Comparison of ENCODE assay signal across 1 cellular context in the genomic region with DNA sequence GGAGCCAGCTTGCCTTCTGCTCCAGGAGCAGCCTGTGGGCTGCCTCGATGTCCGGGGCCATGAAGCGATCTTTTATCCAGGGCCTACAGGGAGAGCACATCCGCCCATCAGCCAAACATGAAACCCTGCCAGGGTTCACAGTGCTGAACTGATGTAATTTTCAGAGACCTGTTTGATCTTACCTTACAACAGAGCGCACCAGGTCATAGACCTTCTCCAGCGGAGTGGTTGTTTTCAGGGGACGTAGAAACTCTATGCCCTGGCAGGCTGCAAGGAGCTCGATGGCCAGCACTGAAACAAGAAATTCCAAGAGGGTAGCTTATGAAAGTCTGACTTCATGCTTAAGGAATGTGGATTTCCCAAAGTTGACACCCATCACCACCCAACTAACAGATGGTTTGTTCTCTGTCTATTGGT.
TF ChIP-seq lines count a peak whose summit lies in the region.

No MANE protein-coding gene starts in this region.

TF ChIP-seq in HepG2, 621 proteins besides CTCF, POLR2A, EP300 and RAD21 (continued from another document and continues in another):
- TF ChIP-seq, protein P1, sequence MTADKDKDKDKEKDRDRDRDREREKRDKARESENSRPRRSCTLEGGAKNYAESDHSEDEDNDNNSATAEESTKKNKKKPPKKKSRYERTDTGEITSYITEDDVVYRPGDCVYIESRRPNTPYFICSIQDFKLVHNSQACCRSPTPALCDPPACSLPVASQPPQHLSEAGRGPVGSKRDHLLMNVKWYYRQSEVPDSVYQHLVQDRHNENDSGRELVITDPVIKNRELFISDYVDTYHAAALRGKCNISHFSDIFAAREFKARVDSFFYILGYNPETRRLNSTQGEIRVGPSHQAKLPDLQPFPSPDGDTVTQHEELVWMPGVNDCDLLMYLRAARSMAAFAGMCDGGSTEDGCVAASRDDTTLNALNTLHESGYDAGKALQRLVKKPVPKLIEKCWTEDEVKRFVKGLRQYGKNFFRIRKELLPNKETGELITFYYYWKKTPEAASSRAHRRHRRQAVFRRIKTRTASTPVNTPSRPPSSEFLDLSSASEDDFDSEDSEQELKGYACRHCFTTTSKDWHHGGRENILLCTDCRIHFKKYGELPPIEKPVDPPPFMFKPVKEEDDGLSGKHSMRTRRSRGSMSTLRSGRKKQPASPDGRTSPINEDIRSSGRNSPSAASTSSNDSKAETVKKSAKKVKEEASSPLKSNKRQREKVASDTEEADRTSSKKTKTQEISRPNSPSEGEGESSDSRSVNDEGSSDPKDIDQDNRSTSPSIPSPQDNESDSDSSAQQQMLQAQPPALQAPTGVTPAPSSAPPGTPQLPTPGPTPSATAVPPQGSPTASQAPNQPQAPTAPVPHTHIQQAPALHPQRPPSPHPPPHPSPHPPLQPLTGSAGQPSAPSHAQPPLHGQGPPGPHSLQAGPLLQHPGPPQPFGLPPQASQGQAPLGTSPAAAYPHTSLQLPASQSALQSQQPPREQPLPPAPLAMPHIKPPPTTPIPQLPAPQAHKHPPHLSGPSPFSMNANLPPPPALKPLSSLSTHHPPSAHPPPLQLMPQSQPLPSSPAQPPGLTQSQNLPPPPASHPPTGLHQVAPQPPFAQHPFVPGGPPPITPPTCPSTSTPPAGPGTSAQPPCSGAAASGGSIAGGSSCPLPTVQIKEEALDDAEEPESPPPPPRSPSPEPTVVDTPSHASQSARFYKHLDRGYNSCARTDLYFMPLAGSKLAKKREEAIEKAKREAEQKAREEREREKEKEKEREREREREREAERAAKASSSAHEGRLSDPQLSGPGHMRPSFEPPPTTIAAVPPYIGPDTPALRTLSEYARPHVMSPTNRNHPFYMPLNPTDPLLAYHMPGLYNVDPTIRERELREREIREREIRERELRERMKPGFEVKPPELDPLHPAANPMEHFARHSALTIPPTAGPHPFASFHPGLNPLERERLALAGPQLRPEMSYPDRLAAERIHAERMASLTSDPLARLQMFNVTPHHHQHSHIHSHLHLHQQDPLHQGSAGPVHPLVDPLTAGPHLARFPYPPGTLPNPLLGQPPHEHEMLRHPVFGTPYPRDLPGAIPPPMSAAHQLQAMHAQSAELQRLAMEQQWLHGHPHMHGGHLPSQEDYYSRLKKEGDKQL (CRISPR knock-in tag; IDR thresholded peaks at IDR 0.05; ENCODE audit: low read depth), result no peak
- TF ChIP-seq ADNP (CRISPR knock-in tag; IDR thresholded peaks at IDR 0.05) (no peak), ZBTB42 (CRISPR knock-in tag; IDR thresholded peaks at IDR 0.05) (no peak), ZNF562 (CRISPR knock-in tag; IDR thresholded peaks at IDR 0.05; ENCODE audit: borderline replicate concordance) (no peak), U2AF1 (optimal IDR thresholded peaks at IDR 0.05; ENCODE audit: low read depth, low read length) (no peak), SIX4 (CRISPR knock-in tag; IDR thresholded peaks at IDR 0.05) (no peak), REXO4 (CRISPR knock-in tag; IDR thresholded peaks at IDR 0.05; ENCODE audit: borderline replicate concordance) (no peak), ZNF350 (CRISPR knock-in tag; IDR thresholded peaks at IDR 0.05; ENCODE audit: borderline replicate concordance, low read depth) (no peak), ZFP36L1 (CRISPR knock-in tag; IDR thresholded peaks at IDR 0.05) (no peak), ZNF543 (CRISPR knock-in tag; IDR thresholded peaks at IDR 0.05) (no peak), PITX1 (CRISPR knock-in tag; IDR thresholded peaks at IDR 0.05) (peak; percentile 78), ZNF17 (CRISPR knock-in tag; IDR thresholded peaks at IDR 0.05) (no peak), ZNF317 (CRISPR knock-in tag; IDR thresholded peaks at IDR 0.05) (0 out of 2 replicates have a peak, but pooled peaks have one; percentile 18), FOXA3 (CRISPR knock-in tag; IDR thresholded peaks at IDR 0.05) (peak; percentile 81), GLI4 (CRISPR knock-in tag; IDR thresholded peaks at IDR 0.05; ENCODE audit: borderline replicate concordance) (no peak), MBD4 (IDR thresholded peaks at IDR 0.05; ENCODE audit: borderline replicate concordance, low read length) (no peak), TMF1 (CRISPR knock-in tag; IDR thresholded peaks at IDR 0.05; ENCODE audit: low read depth) (0 out of 2 replicates have a peak, but pooled peaks have one; percentile 34), ERF (CRISPR knock-in tag; IDR thresholded peaks at IDR 0.05) (peak; percentile 59; the same call in 1 of the 2 replicates), XRCC5 (optimal IDR thresholded peaks at IDR 0.05; ENCODE audit: low read length) (no peak), PPARG (CRISPR knock-in tag; conservative IDR thresholded peaks at IDR 0.05) (peak; percentile 68; the same call in 1 of the 2 replicates), ZNF30 (CRISPR knock-in tag; IDR thresholded peaks at IDR 0.05) (no peak), ARHGAP35 (CRISPR knock-in tag; IDR thresholded peaks at IDR 0.05; ENCODE audit: borderline replicate concordance) (no peak), MBNL3 (CRISPR knock-in tag; conservative IDR thresholded peaks at IDR 0.05) (no peak), FOXM1 (CRISPR knock-in tag; IDR thresholded peaks at IDR 0.05) (no peak)
- TF ChIP-seq, protein P2, sequence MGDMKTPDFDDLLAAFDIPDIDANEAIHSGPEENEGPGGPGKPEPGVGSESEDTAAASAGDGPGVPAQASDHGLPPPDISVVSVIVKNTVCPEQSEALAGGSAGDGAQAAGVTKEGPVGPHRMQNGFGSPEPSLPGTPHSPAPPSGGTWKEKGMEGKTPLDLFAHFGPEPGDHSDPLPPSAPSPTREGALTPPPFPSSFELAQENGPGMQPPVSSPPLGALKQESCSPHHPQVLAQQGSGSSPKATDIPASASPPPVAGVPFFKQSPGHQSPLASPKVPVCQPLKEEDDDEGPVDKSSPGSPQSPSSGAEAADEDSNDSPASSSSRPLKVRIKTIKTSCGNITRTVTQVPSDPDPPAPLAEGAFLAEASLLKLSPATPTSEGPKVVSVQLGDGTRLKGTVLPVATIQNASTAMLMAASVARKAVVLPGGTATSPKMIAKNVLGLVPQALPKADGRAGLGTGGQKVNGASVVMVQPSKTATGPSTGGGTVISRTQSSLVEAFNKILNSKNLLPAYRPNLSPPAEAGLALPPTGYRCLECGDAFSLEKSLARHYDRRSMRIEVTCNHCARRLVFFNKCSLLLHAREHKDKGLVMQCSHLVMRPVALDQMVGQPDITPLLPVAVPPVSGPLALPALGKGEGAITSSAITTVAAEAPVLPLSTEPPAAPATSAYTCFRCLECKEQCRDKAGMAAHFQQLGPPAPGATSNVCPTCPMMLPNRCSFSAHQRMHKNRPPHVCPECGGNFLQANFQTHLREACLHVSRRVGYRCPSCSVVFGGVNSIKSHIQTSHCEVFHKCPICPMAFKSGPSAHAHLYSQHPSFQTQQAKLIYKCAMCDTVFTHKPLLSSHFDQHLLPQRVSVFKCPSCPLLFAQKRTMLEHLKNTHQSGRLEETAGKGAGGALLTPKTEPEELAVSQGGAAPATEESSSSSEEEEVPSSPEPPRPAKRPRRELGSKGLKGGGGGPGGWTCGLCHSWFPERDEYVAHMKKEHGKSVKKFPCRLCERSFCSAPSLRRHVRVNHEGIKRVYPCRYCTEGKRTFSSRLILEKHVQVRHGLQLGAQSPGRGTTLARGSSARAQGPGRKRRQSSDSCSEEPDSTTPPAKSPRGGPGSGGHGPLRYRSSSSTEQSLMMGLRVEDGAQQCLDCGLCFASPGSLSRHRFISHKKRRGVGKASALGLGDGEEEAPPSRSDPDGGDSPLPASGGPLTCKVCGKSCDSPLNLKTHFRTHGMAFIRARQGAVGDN (CRISPR knock-in tag; IDR thresholded peaks at IDR 0.05), result peak; percentile 87
- TF ChIP-seq, protein P3, sequence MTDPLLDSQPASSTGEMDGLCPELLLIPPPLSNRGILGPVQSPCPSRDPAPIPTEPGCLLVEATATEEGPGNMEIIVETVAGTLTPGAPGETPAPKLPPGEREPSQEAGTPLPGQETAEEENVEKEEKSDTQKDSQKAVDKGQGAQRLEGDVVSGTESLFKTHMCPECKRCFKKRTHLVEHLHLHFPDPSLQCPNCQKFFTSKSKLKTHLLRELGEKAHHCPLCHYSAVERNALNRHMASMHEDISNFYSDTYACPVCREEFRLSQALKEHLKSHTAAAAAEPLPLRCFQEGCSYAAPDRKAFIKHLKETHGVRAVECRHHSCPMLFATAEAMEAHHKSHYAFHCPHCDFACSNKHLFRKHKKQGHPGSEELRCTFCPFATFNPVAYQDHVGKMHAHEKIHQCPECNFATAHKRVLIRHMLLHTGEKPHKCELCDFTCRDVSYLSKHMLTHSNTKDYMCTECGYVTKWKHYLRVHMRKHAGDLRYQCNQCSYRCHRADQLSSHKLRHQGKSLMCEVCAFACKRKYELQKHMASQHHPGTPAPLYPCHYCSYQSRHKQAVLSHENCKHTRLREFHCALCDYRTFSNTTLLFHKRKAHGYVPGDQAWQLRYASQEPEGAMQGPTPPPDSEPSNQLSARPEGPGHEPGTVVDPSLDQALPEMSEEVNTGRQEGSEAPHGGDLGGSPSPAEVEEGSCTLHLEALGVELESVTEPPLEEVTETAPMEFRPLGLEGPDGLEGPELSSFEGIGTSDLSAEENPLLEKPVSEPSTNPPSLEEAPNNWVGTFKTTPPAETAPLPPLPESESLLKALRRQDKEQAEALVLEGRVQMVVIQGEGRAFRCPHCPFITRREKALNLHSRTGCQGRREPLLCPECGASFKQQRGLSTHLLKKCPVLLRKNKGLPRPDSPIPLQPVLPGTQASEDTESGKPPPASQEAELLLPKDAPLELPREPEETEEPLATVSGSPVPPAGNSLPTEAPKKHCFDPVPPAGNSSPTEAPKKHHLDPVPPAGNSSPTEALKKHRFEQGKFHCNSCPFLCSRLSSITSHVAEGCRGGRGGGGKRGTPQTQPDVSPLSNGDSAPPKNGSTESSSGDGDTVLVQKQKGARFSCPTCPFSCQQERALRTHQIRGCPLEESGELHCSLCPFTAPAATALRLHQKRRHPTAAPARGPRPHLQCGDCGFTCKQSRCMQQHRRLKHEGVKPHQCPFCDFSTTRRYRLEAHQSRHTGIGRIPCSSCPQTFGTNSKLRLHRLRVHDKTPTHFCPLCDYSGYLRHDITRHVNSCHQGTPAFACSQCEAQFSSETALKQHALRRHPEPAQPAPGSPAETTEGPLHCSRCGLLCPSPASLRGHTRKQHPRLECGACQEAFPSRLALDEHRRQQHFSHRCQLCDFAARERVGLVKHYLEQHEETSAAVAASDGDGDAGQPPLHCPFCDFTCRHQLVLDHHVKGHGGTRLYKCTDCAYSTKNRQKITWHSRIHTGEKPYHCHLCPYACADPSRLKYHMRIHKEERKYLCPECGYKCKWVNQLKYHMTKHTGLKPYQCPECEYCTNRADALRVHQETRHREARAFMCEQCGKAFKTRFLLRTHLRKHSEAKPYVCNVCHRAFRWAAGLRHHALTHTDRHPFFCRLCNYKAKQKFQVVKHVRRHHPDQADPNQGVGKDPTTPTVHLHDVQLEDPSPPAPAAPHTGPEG (CRISPR knock-in tag; IDR thresholded peaks at IDR 0.05), result no peak
- TF ChIP-seq, protein P4, sequence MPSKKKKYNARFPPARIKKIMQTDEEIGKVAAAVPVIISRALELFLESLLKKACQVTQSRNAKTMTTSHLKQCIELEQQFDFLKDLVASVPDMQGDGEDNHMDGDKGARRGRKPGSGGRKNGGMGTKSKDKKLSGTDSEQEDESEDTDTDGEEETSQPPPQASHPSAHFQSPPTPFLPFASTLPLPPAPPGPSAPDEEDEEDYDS (CRISPR knock-in tag; IDR thresholded peaks at IDR 0.05), result peak; percentile 55; the same call in 1 of the 2 replicates
- TF ChIP-seq, protein P5, sequence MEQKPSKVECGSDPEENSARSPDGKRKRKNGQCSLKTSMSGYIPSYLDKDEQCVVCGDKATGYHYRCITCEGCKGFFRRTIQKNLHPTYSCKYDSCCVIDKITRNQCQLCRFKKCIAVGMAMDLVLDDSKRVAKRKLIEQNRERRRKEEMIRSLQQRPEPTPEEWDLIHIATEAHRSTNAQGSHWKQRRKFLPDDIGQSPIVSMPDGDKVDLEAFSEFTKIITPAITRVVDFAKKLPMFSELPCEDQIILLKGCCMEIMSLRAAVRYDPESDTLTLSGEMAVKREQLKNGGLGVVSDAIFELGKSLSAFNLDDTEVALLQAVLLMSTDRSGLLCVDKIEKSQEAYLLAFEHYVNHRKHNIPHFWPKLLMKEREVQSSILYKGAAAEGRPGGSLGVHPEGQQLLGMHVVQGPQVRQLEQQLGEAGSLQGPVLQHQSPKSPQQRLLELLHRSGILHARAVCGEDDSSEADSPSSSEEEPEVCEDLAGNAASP (CRISPR knock-in tag; IDR thresholded peaks at IDR 0.05; ENCODE audit: borderline replicate concordance), result peak; percentile 80; the same call in 1 of the 2 replicates
